ENCODE assay signal across 1 cellular context in genomic region chr6:114272582-114272981, GRCh38.
TF ChIP-seq lines count a peak whose summit lies in the region.

No MANE protein-coding gene starts in this region.

TF ChIP-seq in HepG2, 621 proteins besides CTCF, POLR2A, EP300 and RAD21 (continued from another document and continues in another):
- no peak for TF ChIP-seq MLXIP (CRISPR knock-in tag; IDR thresholded peaks at IDR 0.05; ENCODE audit: borderline replicate concordance)
- TF ChIP-seq TP53 (CRISPR knock-in tag; conservative IDR thresholded peaks at IDR 0.05): no peak
- peak; percentile 65; the same call in 1 of the 2 replicates for TF ChIP-seq RARA (CRISPR knock-in tag; IDR thresholded peaks at IDR 0.05)
- TF ChIP-seq HMG20A (CRISPR knock-in tag; IDR thresholded peaks at IDR 0.05; ENCODE audit: borderline replicate concordance): peak; percentile 70; the same call in 1 of the 2 replicates
- peak; percentile 61 for TF ChIP-seq CREM (IDR thresholded peaks at IDR 0.05)
- TF ChIP-seq CREM (CRISPR knock-in tag; IDR thresholded peaks at IDR 0.05): no peak
- 0 out of 2 replicates have a peak, but pooled peaks have one; percentile 21 for TF ChIP-seq HDAC1 (CRISPR knock-in tag; IDR thresholded peaks at IDR 0.05)
- 0 out of 4 replicates have a peak, but pooled peaks of 1 of the 2 experiments have one; percentile 15 for TF ChIP-seq ATF4 (CRISPR knock-in tag; IDR thresholded peaks at IDR 0.05)
- TF ChIP-seq FOXA3 (CRISPR knock-in tag; IDR thresholded peaks at IDR 0.05): peak; percentile 86
- no peak for TF ChIP-seq RBFOX2 (IDR thresholded peaks at IDR 0.05; ENCODE audit: low read depth, low read length)
- peak; percentile 43; the same call in 1 of the 2 replicates for TF ChIP-seq NR2F2 (IDR thresholded peaks at IDR 0.05; ENCODE audit: borderline replicate concordance, low read depth)
- TF ChIP-seq TCF7 (IDR thresholded peaks at IDR 0.05; ENCODE audit: low read depth): peak; percentile 44
- TF ChIP-seq, protein P1, sequence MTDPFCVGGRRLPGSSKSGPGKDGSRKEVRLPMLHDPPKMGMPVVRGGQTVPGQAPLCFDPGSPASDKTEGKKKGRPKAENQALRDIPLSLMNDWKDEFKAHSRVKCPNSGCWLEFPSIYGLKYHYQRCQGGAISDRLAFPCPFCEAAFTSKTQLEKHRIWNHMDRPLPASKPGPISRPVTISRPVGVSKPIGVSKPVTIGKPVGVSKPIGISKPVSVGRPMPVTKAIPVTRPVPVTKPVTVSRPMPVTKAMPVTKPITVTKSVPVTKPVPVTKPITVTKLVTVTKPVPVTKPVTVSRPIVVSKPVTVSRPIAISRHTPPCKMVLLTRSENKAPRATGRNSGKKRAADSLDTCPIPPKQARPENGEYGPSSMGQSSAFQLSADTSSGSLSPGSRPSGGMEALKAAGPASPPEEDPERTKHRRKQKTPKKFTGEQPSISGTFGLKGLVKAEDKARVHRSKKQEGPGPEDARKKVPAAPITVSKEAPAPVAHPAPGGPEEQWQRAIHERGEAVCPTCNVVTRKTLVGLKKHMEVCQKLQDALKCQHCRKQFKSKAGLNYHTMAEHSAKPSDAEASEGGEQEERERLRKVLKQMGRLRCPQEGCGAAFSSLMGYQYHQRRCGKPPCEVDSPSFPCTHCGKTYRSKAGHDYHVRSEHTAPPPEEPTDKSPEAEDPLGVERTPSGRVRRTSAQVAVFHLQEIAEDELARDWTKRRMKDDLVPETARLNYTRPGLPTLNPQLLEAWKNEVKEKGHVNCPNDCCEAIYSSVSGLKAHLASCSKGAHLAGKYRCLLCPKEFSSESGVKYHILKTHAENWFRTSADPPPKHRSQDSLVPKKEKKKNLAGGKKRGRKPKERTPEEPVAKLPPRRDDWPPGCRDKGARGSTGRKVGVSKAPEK (CRISPR knock-in tag; IDR thresholded peaks at IDR 0.05; ENCODE audit: borderline replicate concordance): peak; percentile 52; the same call in 1 of the 2 replicates
- peak; percentile 88 for TF ChIP-seq HDAC2 (CRISPR knock-in tag; IDR thresholded peaks at IDR 0.05)
- TF ChIP-seq ZFX (CRISPR knock-in tag; IDR thresholded peaks at IDR 0.05; ENCODE audit: low read depth): peak; percentile 61
- TF ChIP-seq SOX13 (IDR thresholded peaks at IDR 0.05): no peak
- TF ChIP-seq SOX13 (CRISPR knock-in tag; conservative IDR thresholded peaks at IDR 0.05 in 1 of 2, IDR thresholded peaks at IDR 0.05 in 1 of 2): peak in 1 of 2 experiments; percentile 83; a peak in 2 of 4 replicates
- no peak for TF ChIP-seq ZNF282 (IDR thresholded peaks at IDR 0.05; ENCODE audit: partially characterized antibody)
- no peak for TF ChIP-seq ZMYM2 (CRISPR knock-in tag; IDR thresholded peaks at IDR 0.05)
- no peak for TF ChIP-seq ZBED4 (CRISPR knock-in tag; IDR thresholded peaks at IDR 0.05; ENCODE audit: borderline replicate concordance)
- 0 out of 2 replicates have a peak, but pooled peaks have one; percentile 27 for TF ChIP-seq ZNF441 (CRISPR knock-in tag; IDR thresholded peaks at IDR 0.05; ENCODE audit: borderline replicate concordance)
- peak; percentile 85 for TF ChIP-seq PAXIP1 (CRISPR knock-in tag; conservative IDR thresholded peaks at IDR 0.05)
- peak; percentile 56; the same call in 1 of the 2 replicates for TF ChIP-seq ZNF609 (CRISPR knock-in tag; IDR thresholded peaks at IDR 0.05; ENCODE audit: borderline replicate concordance)
- TF ChIP-seq KDM2A (CRISPR knock-in tag; IDR thresholded peaks at IDR 0.05; ENCODE audit: borderline replicate concordance, low read depth): 0 out of 2 replicates have a peak, but pooled peaks have one; percentile 17
- peak; percentile 78 for TF ChIP-seq SALL1 (CRISPR knock-in tag; IDR thresholded peaks at IDR 0.05)
- peak; percentile 91 for TF ChIP-seq GATAD2A (CRISPR knock-in tag; IDR thresholded peaks at IDR 0.05)
- peak; percentile 66; the same call in 1 of the 2 replicates for TF ChIP-seq GATA4 (IDR thresholded peaks at IDR 0.05; ENCODE audit: borderline replicate concordance, low read depth)
- peak; percentile 22; the same call in 1 of the 2 replicates for TF ChIP-seq ARID3A (IDR thresholded peaks at IDR 0.05; ENCODE audit: low read depth, low read length)
- TF ChIP-seq ZKSCAN8 (CRISPR knock-in tag; IDR thresholded peaks at IDR 0.05; ENCODE audit: borderline replicate concordance): peak; percentile 53; the same call in 1 of the 2 replicates
- TF ChIP-seq DPF2 (CRISPR knock-in tag; IDR thresholded peaks at IDR 0.05; ENCODE audit: borderline replicate concordance, low read depth): peak; percentile 72
- TF ChIP-seq THAP11 (CRISPR knock-in tag; IDR thresholded peaks at IDR 0.05): peak; percentile 43; the same call in 1 of the 2 replicates
- peak; percentile 33; the same call in 1 of the 2 replicates for TF ChIP-seq ZNF543 (CRISPR knock-in tag; IDR thresholded peaks at IDR 0.05)
- TF ChIP-seq FOXA1 (IDR thresholded peaks at IDR 0.05): no peak
- TF ChIP-seq FOXA1 (CRISPR knock-in tag; IDR thresholded peaks at IDR 0.05): peak; percentile 80
- TF ChIP-seq ZNF292 (CRISPR knock-in tag; IDR thresholded peaks at IDR 0.05; ENCODE audit: borderline replicate concordance, low read depth): peak; percentile 41; the same call in 1 of the 2 replicates
